In genomic region chr4:66351761-66352160, GRCh38 we compare ENCODE assay signal across 18 cellular contexts.
"Had no signal": no experiment of that assay in that cellular context is flagged by ENCODE, and none has a peak within 500 bp of the region (broad histone marks: within the 10 kb centered on the region; RNA-seq: fewer than 3 reads in every experiment).

No MANE protein-coding gene starts in this region.

- H3K4me3 Mint-ChIP-seq: naive thymus-derived CD4-positive, alpha-beta T cell; nephron progenitor cell; stimulated activated memory B cell treated with anti-CD40 and anti-IgM and Interleukin-4, amounts not matched to agents 10 μg/mL and 1 μg/mL and 100 μg/mL, for 72 hours; stimulated activated naive CD8-positive, alpha-beta T cell treated with anti-CD3 and anti-CD28 coated beads, Interleukin-15, Interleukin-2, amounts not matched to agents 100 ng/mL and 50 ng/mL, for 24 hours had no signal

- H3K27me3 ChIP-seq: dorsolateral prefrontal cortex, heart left ventricle, testis, tibial nerve, upper lobe of right lung, vagina had no signal

- H3K4me3 ChIP-seq: dorsolateral prefrontal cortex, heart left ventricle, smooth muscle cell, testis, tibial nerve, upper lobe of right lung, vagina had no signal

- H3K4me1 Mint-ChIP-seq: naive thymus-derived CD4-positive, alpha-beta T cell; nephron progenitor cell; stimulated activated memory B cell treated with anti-CD40 and anti-IgM and Interleukin-4, amounts not matched to agents 10 μg/mL and 1 μg/mL and 100 μg/mL, for 72 hours had no signal

- H3K9me3 ChIP-seq: testis, tibial nerve, upper lobe of right lung, vagina had no signal

- H3K9me3 Mint-ChIP-seq: nephron progenitor cell had no signal

- H3K27ac Mint-ChIP-seq: naive thymus-derived CD4-positive, alpha-beta T cell; nephron progenitor cell; stimulated activated memory B cell treated with anti-CD40 and anti-IgM and Interleukin-4, amounts not matched to agents 10 μg/mL and 1 μg/mL and 100 μg/mL, for 72 hours; stimulated activated naive CD8-positive, alpha-beta T cell treated with anti-CD3 and anti-CD28 coated beads, Interleukin-15, Interleukin-2, amounts not matched to agents 100 ng/mL and 50 ng/mL, for 24 hours had no signal

- H3K27ac ChIP-seq: dorsolateral prefrontal cortex, heart left ventricle, testis, tibial nerve, upper lobe of right lung, vagina had no signal

- H3K4me1 ChIP-seq: heart left ventricle, testis, tibial nerve, upper lobe of right lung, vagina had no signal

- H3K27me3 Mint-ChIP-seq: naive thymus-derived CD4-positive, alpha-beta T cell; stimulated activated memory B cell treated with anti-CD40 and anti-IgM and Interleukin-4, amounts not matched to agents 10 μg/mL and 1 μg/mL and 100 μg/mL, for 72 hours; stimulated activated naive CD8-positive, alpha-beta T cell treated with anti-CD3 and anti-CD28 coated beads, Interleukin-15, Interleukin-2, amounts not matched to agents 100 ng/mL and 50 ng/mL, for 24 hours had no signal

- DNase-seq: cortex of kidney; dorsolateral prefrontal cortex; effector CD8-positive, alpha-beta T cell; heart left ventricle; hypothalamus; islet precursor cell; mammary epithelial cell; naive thymus-derived CD4-positive, alpha-beta T cell; nephron progenitor cell; right cardiac atrium; stimulated activated CD4-positive, alpha-beta T cell treated with anti-CD3 and anti-CD28 coated beads, Interleukin-4, amount 100 ng/mL, for 24 hours; testis; upper lobe of right lung had no signal

- H3K36me3 Mint-ChIP-seq: naive thymus-derived CD4-positive, alpha-beta T cell; stimulated activated memory B cell treated with anti-CD40 and anti-IgM and Interleukin-4, amounts not matched to agents 10 μg/mL and 1 μg/mL and 100 μg/mL, for 72 hours had no signal

- H3K36me3 ChIP-seq: heart left ventricle, tibial nerve, upper lobe of right lung, vagina had no signal
